Comparison of ENCODE assay signal across 1 cellular context in the genomic region with DNA sequence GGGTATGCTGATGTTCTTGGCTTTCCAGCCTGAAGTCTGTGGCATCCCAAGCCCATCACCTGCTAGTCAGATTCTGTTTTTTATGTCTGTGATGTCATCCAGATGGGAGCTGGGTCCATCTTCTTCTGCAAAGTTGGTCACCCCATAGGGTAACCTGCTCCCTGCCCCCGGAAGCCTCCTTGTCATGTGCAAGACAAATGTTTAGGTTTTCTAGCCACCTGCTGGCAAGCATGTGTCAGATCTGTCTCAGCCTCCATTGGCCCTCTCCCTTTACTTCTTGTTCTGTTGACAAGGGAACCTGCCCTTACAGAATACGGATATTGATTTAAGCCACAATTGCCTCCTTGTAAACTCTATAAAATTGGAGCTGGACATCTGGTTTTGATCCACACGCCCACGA.
TF ChIP-seq lines count a peak whose summit lies in the region.

No MANE protein-coding gene starts in this region.

TF ChIP-seq in HCT116, 20 proteins besides CTCF, POLR2A, EP300 and RAD21 (continued from another document):
- TF ChIP-seq REST (IDR thresholded peaks at IDR 0.05; ENCODE audit: low read depth) (no peak), ATF3 (IDR thresholded peaks at IDR 0.05) (no peak), SIN3A (IDR thresholded peaks at IDR 0.05; ENCODE audit: low read depth) (no peak), CBX3 (IDR thresholded peaks at IDR 0.05; ENCODE audit: low read depth) (no peak), TCF7L2 (IDR thresholded peaks at IDR 0.05; ENCODE audit: borderline replicate concordance, extremely low read depth, insufficient read depth, insufficient read length) (no peak), YY1 (IDR thresholded peaks at IDR 0.05; ENCODE audit: extremely low read depth, insufficient replicate concordance, low read depth, low read length) (no peak), ZBTB33 (IDR thresholded peaks at IDR 0.05; ENCODE audit: extremely low read depth, insufficient replicate concordance, low read length) (no peak)
- TF ChIP-seq, protein P1, sequence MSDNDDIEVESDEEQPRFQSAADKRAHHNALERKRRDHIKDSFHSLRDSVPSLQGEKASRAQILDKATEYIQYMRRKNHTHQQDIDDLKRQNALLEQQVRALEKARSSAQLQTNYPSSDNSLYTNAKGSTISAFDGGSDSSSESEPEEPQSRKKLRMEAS (IDR thresholded peaks at IDR 0.05): no peak
